In the genomic region with DNA sequence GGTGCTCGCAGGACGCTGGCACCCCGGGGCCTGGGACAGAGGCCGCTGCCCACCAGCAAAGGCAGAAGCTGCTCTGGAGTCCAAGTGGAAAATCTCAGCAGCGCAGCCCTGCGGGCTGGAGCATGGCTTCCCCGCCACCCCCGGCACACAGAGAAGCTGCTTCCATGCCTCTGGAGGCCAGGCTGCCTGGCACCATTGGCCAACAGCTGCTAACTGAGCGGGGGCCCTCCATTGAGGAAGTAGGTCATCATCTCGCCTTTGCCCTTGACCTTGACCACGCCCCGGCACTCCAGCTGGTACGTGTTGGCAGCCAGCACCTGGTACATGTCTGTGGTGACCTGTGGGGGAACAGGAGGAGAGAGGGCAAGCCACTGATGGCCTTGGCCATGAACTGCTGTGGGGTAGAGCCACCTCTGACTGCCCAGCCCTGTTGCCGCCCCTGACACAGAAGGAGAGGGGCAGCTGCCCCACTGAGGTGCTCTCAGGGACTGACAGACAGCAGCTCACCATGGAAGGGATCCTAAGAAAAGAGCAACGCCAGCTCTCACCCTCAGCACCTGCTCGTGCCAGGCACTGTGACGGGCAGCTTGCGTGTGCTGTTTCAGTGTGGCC, we compare ENCODE assay signal across 28 cellular contexts.
A peak's percentile ranks its signal among the peaks of the same experiment; 100 is the strongest.
DNase-seq lines count a peak whose midpoint lies in the region; ATAC-seq, FAIRE-seq and TF ChIP-seq lines count a peak whose summit lies in the region.
"Had no signal": no experiment of that assay in that cellular context is flagged by ENCODE, and none has a peak within 500 bp of the region (broad histone marks: within the 10 kb centered on the region; RNA-seq: fewer than 3 reads in every experiment).

No MANE protein-coding gene starts in this region.

- FAIRE-seq in urothelium cell line (lab: Jason Lieb, UNC), result peak; percentile 69
- FAIRE-seq: A204.1, frontal cortex, RCC 7860 had no signal

- H3K27ac Mint-ChIP-seq in endodermal cell, result no peak overlapping the region
- H3K27ac Mint-ChIP-seq: activated B cell treated with CpG ODN at 0.5 μM for 24 hours; activated naive CD8-positive, alpha-beta T cell treated with anti-CD3 and anti-CD28 coated beads, Interleukin-2, amount 50 U/mL, for 24 hours; CD4-positive, CD25-positive, alpha-beta regulatory T cell; IgD-negative memory B cell had no signal

- peaks cover 9% of the 10 kb centered on the region for H3K36me3 Mint-ChIP-seq in endodermal cell (ENCODE audit: low read depth)

- no peaks in the 10 kb centered on the region for H3K9me3 ChIP-seq in endodermal cell (ENCODE audit: control insufficient read depth, low read length)
- H3K9me3 ChIP-seq: testis had no signal

- peak; percentile 3 for DNase-seq in NOMO-1 treated with DMSO at 0.1 percent for 48 hours (lab: John Stamatoyannopoulos, UW; ENCODE audit: unreplicated experiment)
- no peak for DNase-seq in NOMO-1 treated with dmso at 0.1 percent for 144 hours (lab: John Stamatoyannopoulos, UW; ENCODE audit: unreplicated experiment)
- DNase-seq in endodermal cell, result peak; percentile 24
- no peak for DNase-seq in left colon
- DNase-seq in urothelium cell line (ENCODE audit: low spot score), result peak; percentile 4
- DNase-seq in NCI-H2029 treated with DMSO at 0.1 percent for 48 hours (lab: John Stamatoyannopoulos, UW), result no peak
- no peak for DNase-seq in NCI-H526 (lab: John Stamatoyannopoulos, UW)
- DNase-seq in foreskin fibroblast, result no peak
- DNase-seq: activated B cell treated with CpG ODN at 0.5 μM for 24 hours; activated CD4-positive, alpha-beta T cell treated with anti-CD3 and anti-CD28 coated beads, Interleukin-2, amount 50 U/mL, for 1 hour; activated gamma-delta T cell; activated naive CD8-positive, alpha-beta T cell treated with anti-CD3 and anti-CD28 coated beads, Interleukin-2, amount 50 U/mL, for 24 hours; activated T-cell treated with anti-CD3 and anti-CD28 coated beads, Interleukin-2, amount 50 U/mL, for 4 hours; CD4-positive, CD25-positive, alpha-beta regulatory T cell; NCI-H146; NCI-H2107; NCI-H345; retina; stimulated activated CD4-positive, alpha-beta T cell treated with anti-CD3 and anti-CD28 coated beads, Interleukin-1b, Interleukin-23, amount 100 ng/mL, for 48 hours; stimulated activated naive CD4-positive, alpha-beta T cell treated with Interleukin-2 at 50 U/mL for 16 hours; testis had no signal

- H3K4me1 ChIP-seq in endodermal cell (ENCODE audit: control insufficient read depth, insufficient read depth, low read length), result no peaks in the 10 kb centered on the region
- H3K4me1 ChIP-seq: parathyroid adenoma, testis had no signal

- H3K4me3 ChIP-seq in endodermal cell (ENCODE audit: low read length) (no peak overlapping the region), foreskin fibroblast (ENCODE audit: low read depth in 1 of 2, low read length in 2 of 2) (no peak overlapping the region)
- H3K4me3 ChIP-seq: smooth muscle cell, testis had no signal

- no peak for TF ChIP-seq CTCF in endodermal cell (conservative IDR thresholded peaks at IDR 0.05)
- no peak for TF ChIP-seq CTCF in foreskin fibroblast (IDR thresholded peaks at IDR 0.05; ENCODE audit: low read depth, low read length)

- intact Hi-C loops in left colon (cut with DNase I, micrococcal nuclease), result no loop called here

- H3K36me3 ChIP-seq in endodermal cell (ENCODE audit: control insufficient read depth, insufficient read depth, low read length), result no peaks in the 10 kb centered on the region

- H3K9ac ChIP-seq in endodermal cell (ENCODE audit: extremely low read depth, low read length, poor library complexity, severe bottlenecking), result no peak overlapping the region
- H3K9ac ChIP-seq: parathyroid adenoma had no signal

- peaks cover 3% of the 10 kb centered on the region for H3K4me1 Mint-ChIP-seq in endodermal cell
- H3K4me1 Mint-ChIP-seq: activated B cell treated with CpG ODN at 0.5 μM for 24 hours; activated naive CD8-positive, alpha-beta T cell treated with anti-CD3 and anti-CD28 coated beads, Interleukin-2, amount 50 U/mL, for 24 hours; central memory CD8-positive, alpha-beta T cell; IgD-negative memory B cell had no signal

- H3K4me3 Mint-ChIP-seq in endodermal cell, result no peak overlapping the region
- H3K4me3 Mint-ChIP-seq: activated B cell treated with CpG ODN at 0.5 μM for 24 hours; activated naive CD8-positive, alpha-beta T cell treated with anti-CD3 and anti-CD28 coated beads, Interleukin-2, amount 50 U/mL, for 24 hours; activated T-cell treated with anti-CD3 and anti-CD28 coated beads, Interleukin-2, amount 50 U/mL, for 4 hours; CD4-positive, CD25-positive, alpha-beta regulatory T cell; central memory CD8-positive, alpha-beta T cell; IgD-negative memory B cell had no signal

- no peak overlapping the region for H3K27ac ChIP-seq in endodermal cell (ENCODE audit: low read depth, low read length)
- H3K27ac ChIP-seq: parathyroid adenoma, testis had no signal

- peak; percentile 25 for ATAC-seq in left colon
- ATAC-seq: activated naive CD8-positive, alpha-beta T cell treated with anti-CD3 and anti-CD28 coated beads, Interleukin-2, amount 50 U/mL, for 24 hours; activated T-cell treated with anti-CD3 and anti-CD28 coated beads, Interleukin-2, amount 50 U/mL, for 4 hours had no signal

- no peaks in the 10 kb centered on the region for H3K27me3 Mint-ChIP-seq in endodermal cell (ENCODE audit: insufficient read depth)
- H3K27me3 Mint-ChIP-seq: activated B cell treated with CpG ODN at 0.5 μM for 24 hours; activated naive CD8-positive, alpha-beta T cell treated with anti-CD3 and anti-CD28 coated beads, Interleukin-2, amount 50 U/mL, for 24 hours; CD4-positive, CD25-positive, alpha-beta regulatory T cell had no signal

- no peaks in the 10 kb centered on the region for H3K27me3 ChIP-seq in endodermal cell (ENCODE audit: control insufficient read depth, insufficient read depth, low read length, poor library complexity, severe bottlenecking)
- H3K27me3 ChIP-seq: testis had no signal

- 93 to 94% methylated on average over 14 to 18 of the region's 18 CpGs for WGBS in endodermal cell (ENCODE audit: insufficient coverage in 1 of 2, insufficient read length in 1 of 2), 2 experiments

- no peaks in the 10 kb centered on the region for H3K9me3 Mint-ChIP-seq in endodermal cell
- H3K9me3 Mint-ChIP-seq: activated B cell treated with CpG ODN at 0.5 μM for 24 hours; activated naive CD8-positive, alpha-beta T cell treated with anti-CD3 and anti-CD28 coated beads, Interleukin-2, amount 50 U/mL, for 24 hours; activated T-cell treated with anti-CD3 and anti-CD28 coated beads, Interleukin-2, amount 50 U/mL, for 4 hours had no signal

Comparison
In these comparisons a context has a peak if more than half of its experiments do, and no peak if none do; other contexts are left out.
1. DNase-seq: peak in NOMO-1 treated with DMSO at 0.1 percent for 48 hours (single experiment), endodermal cell (single experiment) and urothelium cell line (single experiment); none in NOMO-1 treated with dmso at 0.1 percent for 144 hours (single experiment), left colon (0 of 2), NCI-H2029 treated with DMSO at 0.1 percent for 48 hours (single experiment), NCI-H526 (0 of 2) and foreskin fibroblast (0 of 2).